Comparison of ENCODE assay signal across 8 cellular contexts in the genomic region with DNA sequence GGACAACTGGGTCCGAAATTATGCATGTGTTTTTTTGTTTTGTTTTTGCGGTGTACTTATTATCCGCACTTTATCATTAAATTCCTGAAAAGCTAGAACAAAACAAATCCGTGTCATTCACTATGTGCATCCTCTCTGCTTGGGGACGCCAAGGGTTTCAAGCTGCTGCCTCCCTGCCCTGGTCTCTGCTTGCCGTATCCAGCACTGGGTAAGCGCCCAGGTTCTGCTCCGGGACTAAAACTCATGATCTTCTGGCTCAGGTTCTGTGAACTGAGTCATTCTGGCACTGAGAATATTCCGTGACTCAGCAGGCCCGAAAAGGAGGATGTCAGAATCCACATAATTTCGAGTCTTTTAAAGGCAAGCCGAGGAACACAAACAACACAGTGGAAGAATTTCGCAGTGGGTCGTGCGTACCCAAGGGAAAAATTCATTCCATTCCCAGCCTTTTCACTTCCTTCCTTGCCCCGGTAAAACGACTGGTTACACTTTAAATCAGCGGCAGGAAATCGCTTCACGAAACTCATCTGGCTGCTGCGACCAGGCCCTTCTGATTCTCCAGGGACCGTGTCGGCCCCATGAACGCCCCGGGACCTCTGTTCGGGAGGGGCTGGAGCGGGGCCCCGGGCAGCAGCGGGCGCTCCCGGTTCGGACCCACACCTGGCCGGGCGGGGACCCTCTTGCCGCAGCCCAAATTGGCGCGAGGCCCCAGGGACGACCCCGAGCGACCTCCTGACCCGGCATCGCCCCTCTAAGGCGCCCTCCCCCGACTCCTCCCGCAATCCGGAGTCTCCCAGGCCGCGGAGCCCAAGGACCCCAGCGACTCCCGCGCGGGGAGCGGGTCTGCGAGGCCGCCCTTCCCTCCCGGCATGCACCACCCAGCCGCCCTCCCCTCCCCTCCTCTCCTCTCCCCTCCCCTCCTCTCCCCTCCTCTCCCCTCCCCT. TPM values are rescaled to one million over a fixed set of nuclear protein-coding genes. Genes with fewer than 3 reads are reported as not detected.
DNase-seq lines count a peak whose midpoint lies in the region; ATAC-seq and TF ChIP-seq lines count a peak whose summit lies in the region.

No MANE protein-coding gene starts in this region.

- peak; percentile 38 to 66 (median 50) for DNase-seq in NCI-H1417 (lab: John Stamatoyannopoulos, UW)
- no peak for DNase-seq in NCI-H1417 treated with DMSO at 0.1 percent for 48 hours (lab: John Stamatoyannopoulos, UW)
- peak; percentile 97 for DNase-seq in HCEC 1CT
- DNase-seq in NB4 (ENCODE audit: low read depth): peak; percentile 79
- peak; percentile 68 for DNase-seq in activated CD4-positive, alpha-beta memory T cell treated with anti-CD3 and anti-CD28 coated beads for 36 hours
- peak; percentile 96 for DNase-seq in epithelial cell of proximal tubule (ENCODE audit: low read depth)
- peak; percentile 51 for DNase-seq in stimulated activated naive CD8-positive, alpha-beta T cell treated with anti-CD3 and anti-CD28 coated beads, Interleukin-15, Interleukin-2, amounts not matched to agents 100 U/mL and 50 U/mL, for 24 hours

- peaks cover 16% of the 10 kb centered on the region for H3K4me1 Mint-ChIP-seq in activated CD4-positive, alpha-beta memory T cell treated with anti-CD3 and anti-CD28 coated beads for 36 hours (ENCODE audit: low read depth)

- 0 to 1% methylated on average over 38 to 47 of the region's 57 CpGs for WGBS in mesodermal cell (ENCODE audit: insufficient coverage in 2 of 2), 2 experiments

- no peaks in the 10 kb centered on the region for H3K9me3 Mint-ChIP-seq in activated CD4-positive, alpha-beta memory T cell treated with anti-CD3 and anti-CD28 coated beads for 36 hours

- peaks cover 22% of the 10 kb centered on the region for H3K4me1 ChIP-seq in mesodermal cell (ENCODE audit: control insufficient read depth, insufficient read depth, low read length, poor library complexity, severe bottlenecking)

- H3K27me3 Mint-ChIP-seq in activated CD4-positive, alpha-beta memory T cell treated with anti-CD3 and anti-CD28 coated beads for 36 hours: peaks cover 54% of the 10 kb centered on the region

- H3K36me3 Mint-ChIP-seq in activated CD4-positive, alpha-beta memory T cell treated with anti-CD3 and anti-CD28 coated beads for 36 hours: no peaks in the 10 kb centered on the region

- H3K9me3 ChIP-seq in mesodermal cell (ENCODE audit: control insufficient read depth, low read length): no peaks in the 10 kb centered on the region

- H3K27ac Mint-ChIP-seq in activated CD4-positive, alpha-beta memory T cell treated with anti-CD3 and anti-CD28 coated beads for 36 hours: no peak overlapping the region

- H3K27ac ChIP-seq in mesodermal cell (ENCODE audit: low read depth, low read length, severe bottlenecking): peak overlapping the region; percentile 99

- H3K4me3 ChIP-seq in NB4 (ENCODE audit: low read depth, low read length) (peak overlapping the region; percentile 70), epithelial cell of proximal tubule (ENCODE audit: low read depth, low read length) (peak overlapping the region; percentile 82), mesodermal cell (ENCODE audit: extremely low read depth, insufficient read depth, low read length, poor library complexity, severe bottlenecking) (peak overlapping the region; percentile 63)

- POLR2A ChIA-PET in activated CD4-positive, alpha-beta memory T cell treated with anti-CD3 and anti-CD28 coated beads for 36 hours (lab: Charles Lee): no interaction called here

- TF ChIP-seq POLR2A in NB4 (IDR thresholded peaks at IDR 0.05; ENCODE audit: extremely low read depth, insufficient read length): no peak

- intact Hi-C loops in activated CD4-positive, alpha-beta memory T cell treated with anti-CD3 and anti-CD28 coated beads for 36 hours (cut with micrococcal nuclease): loop anchor here (2.0 kb wide), 1 partner anchor 234 kb away; a partner anchor contains a TSS

- peak overlapping the region; percentile 66 for H3K4me3 Mint-ChIP-seq in activated CD4-positive, alpha-beta memory T cell treated with anti-CD3 and anti-CD28 coated beads for 36 hours

- no peak for TF ChIP-seq CTCF in NB4 (IDR thresholded peaks at IDR 0.05; ENCODE audit: low read depth, low read length)
- TF ChIP-seq CTCF in epithelial cell of proximal tubule (conservative IDR thresholded peaks at IDR 0.05; ENCODE audit: low read depth, low read length): no peak

- H3K36me3 ChIP-seq in mesodermal cell (ENCODE audit: control insufficient read depth, insufficient read depth, low read length): no peaks in the 10 kb centered on the region

- ATAC-seq in stimulated activated naive CD8-positive, alpha-beta T cell treated with anti-CD3 and anti-CD28 coated beads, Interleukin-15, Interleukin-2, amounts not matched to agents 100 U/mL and 50 U/mL, for 24 hours: peak; percentile 47

- CTCF ChIA-PET in activated CD4-positive, alpha-beta memory T cell treated with anti-CD3 and anti-CD28 coated beads for 36 hours (lab: Charles Lee): no interaction called here

RNA-seq across cellular contexts. Expression of a gene that starts 0.7 kb away (rescaled TPM):
- total RNA-seq in activated CD4-positive, alpha-beta memory T cell treated with anti-CD3 and anti-CD28 coated beads for 36 hours: under 1 TPM; 0.19 to 0.22 TPM
- 122 and 162 TPM in 2 replicates for total RNA-seq in epithelial cell of proximal tubule
- 179 TPM for polyA plus RNA-seq in mesodermal cell (2013, experiment 1 of 2)
- 184 TPM for polyA plus RNA-seq in mesodermal cell (2013, experiment 2 of 2)

Comparison
In these comparisons a context has a peak if more than half of its experiments do, and no peak if none do; other contexts are left out.
1. RNA of a gene that starts 0.7 kb away (total RNA-seq): 122 to 162 TPM in epithelial cell of proximal tubule; 0.19 to 0.22 TPM in activated CD4-positive, alpha-beta memory T cell treated with anti-CD3 and anti-CD28 coated beads for 36 hours; every median in the first group is over 100 times any median in the second.
2. Peak in every context shown above with its lines, with median percentiles within 50 percentile points of each other: H3K4me3 ChIP-seq.